Comparison of ENCODE assay signal across 13 cellular contexts in genomic region chr2:127632592-127633489, GRCh38. TPM values are rescaled to one million over a fixed set of nuclear protein-coding genes. Genes with fewer than 3 reads are reported as not detected.
DNase-seq lines count a peak whose midpoint lies in the region; ATAC-seq and TF ChIP-seq lines count a peak whose summit lies in the region.
"Had no signal": no experiment of that assay in that cellular context is flagged by ENCODE, and none has a peak within 500 bp of the region (broad histone marks: within the 10 kb centered on the region; RNA-seq: fewer than 3 reads in every experiment).

No MANE protein-coding gene starts in this region.

- H3K36me3 ChIP-seq in OCI-LY3 (replicated peaks; ENCODE audit: low read depth, low read length) (no peaks in the 10 kb centered on the region), osteoblast (ENCODE audit: insufficient read depth, low read length) (no peaks in the 10 kb centered on the region)
- H3K36me3 ChIP-seq: left lung had no signal

- no peak overlapping the region for H3K4me3 ChIP-seq in OCI-LY3 (ENCODE audit: low read length)
- H3K4me3 ChIP-seq in osteoblast (ENCODE audit: insufficient read depth, low read length), result no peak overlapping the region
- H3K4me3 ChIP-seq: body of pancreas, left lung had no signal

- ATAC-seq in GM18505 (IDR thresholded peaks at IDR 0.05; ENCODE audit: unreplicated experiment), result peak; percentile 64
- peak; percentile 56 for ATAC-seq in GM21576 (IDR thresholded peaks at IDR 0.05; ENCODE audit: unreplicated experiment)
- no peak for ATAC-seq in GM21528 (IDR thresholded peaks at IDR 0.05; ENCODE audit: low FRiP score, unreplicated experiment)
- ATAC-seq: body of pancreas, left lung had no signal

- TF ChIP-seq POLR2A in GM18505 (IDR thresholded peaks at IDR 0.05; ENCODE audit: borderline replicate concordance, extremely low read depth, insufficient read depth, insufficient read length), result no peak

- H3K79me2 ChIP-seq in OCI-LY3 (ENCODE audit: low read length) (no peaks in the 10 kb centered on the region), osteoblast (ENCODE audit: insufficient read depth, low read length) (no peaks in the 10 kb centered on the region)

- H3K27me3 ChIP-seq in OCI-LY3 (ENCODE audit: low read depth, low read length) (no peaks in the 10 kb centered on the region), osteoblast (ENCODE audit: insufficient read depth, low read length) (no peaks in the 10 kb centered on the region)
- H3K27me3 ChIP-seq: body of pancreas, left lung had no signal

- POLR2A ChIA-PET in HEK293T (lab: Yijun Ruan, JAX), result no interaction called here

- H2AFZ ChIP-seq in OCI-LY3 (ENCODE audit: low read depth, low read length) (peak overlapping the region; percentile 57), osteoblast (ENCODE audit: low read length) (no peak overlapping the region)

- CTCF ChIA-PET in HEK293T (lab: Yijun Ruan, JAX), result interaction anchor here (0.6 to 1.0 kb wide), 3 partner anchors 42 to 328 kb away, joined by 3 read pairs; no protein-coding TSS in a partner anchor

- H3K9me3 ChIP-seq in OCI-LY3 (ENCODE audit: insufficient read depth, low read length) (no peaks in the 10 kb centered on the region), osteoblast (ENCODE audit: low read depth, low read length) (no peaks in the 10 kb centered on the region)
- H3K9me3 ChIP-seq: body of pancreas, left lung had no signal

- TF ChIP-seq CTCF in OCI-LY3 (IDR thresholded peaks at IDR 0.05; ENCODE audit: low read depth, low read length), result no peak
- TF ChIP-seq CTCF in osteoblast (IDR thresholded peaks at IDR 0.05; ENCODE audit: extremely low read depth, low read depth, low read length), result no peak

- H3K4me2 ChIP-seq in OCI-LY3 (ENCODE audit: low read length) (peak overlapping the region; percentile 33), osteoblast (ENCODE audit: insufficient read depth, low read length) (no peak overlapping the region)

- peaks cover 22% of the 10 kb centered on the region for H3K4me1 ChIP-seq in OCI-LY3 (ENCODE audit: low read length)
- peaks cover 8% of the 10 kb centered on the region for H3K4me1 ChIP-seq in osteoblast (ENCODE audit: insufficient read depth, low read length)

- peak; percentile 88 for DNase-seq in osteoblast (ENCODE audit: insufficient read length, low spot score, missing footprints)
- no peak for DNase-seq in DMS79 (lab: John Stamatoyannopoulos, UW)
- no peak for DNase-seq in HEK293T (ENCODE audit: extremely low spot score)
- DNase-seq in activated effector memory CD4-positive, alpha-beta T cell treated with Interleukin-2 at 50 U/mL for 16 hours, result no peak
- DNase-seq: body of pancreas, NCI-H2029, SHP77 treated with DMSO at 0.1 percent for 48 hours had no signal

- H3K9ac ChIP-seq in OCI-LY3 (ENCODE audit: low read length), result no peak overlapping the region; the same call in 1 of the 2 replicates

- H4K20me1 ChIP-seq in OCI-LY3 (ENCODE audit: insufficient read depth, low read length) (no peaks in the 10 kb centered on the region), osteoblast (ENCODE audit: insufficient read depth, low read length) (no peaks in the 10 kb centered on the region)

- H3K27ac ChIP-seq in OCI-LY3 (ENCODE audit: low read length), result no peak overlapping the region
- H3K27ac ChIP-seq in osteoblast (ENCODE audit: low read depth, low read length), result no peak overlapping the region
- H3K27ac ChIP-seq: body of pancreas had no signal

TF ChIP-seq in HEK293T, 16 proteins besides CTCF, POLR2A, EP300 and RAD21:
- TF ChIP-seq FOXK2 (IDR thresholded peaks at IDR 0.05) (no peak), TARDBP (IDR thresholded peaks at IDR 0.05) (no peak), ARNT (IDR thresholded peaks at IDR 0.05) (no peak), FOXA1 (IDR thresholded peaks at IDR 0.05) (no peak), ZNF384 (IDR thresholded peaks at IDR 0.05) (no peak), L3MBTL2 (conservative IDR thresholded peaks at IDR 0.05) (no peak), LEF1 (IDR thresholded peaks at IDR 0.05; ENCODE audit: borderline replicate concordance) (no peak), NFRKB (IDR thresholded peaks at IDR 0.05) (no peak), HDGF (IDR thresholded peaks at IDR 0.05; ENCODE audit: borderline replicate concordance) (no peak), SP1 (IDR thresholded peaks at IDR 0.05) (no peak), SUZ12 (IDR thresholded peaks at IDR 0.05) (no peak), CTBP1 (IDR thresholded peaks at IDR 0.05; ENCODE audit: borderline replicate concordance) (no peak), ELF4 (IDR thresholded peaks at IDR 0.05) (no peak), PKNOX1 (IDR thresholded peaks at IDR 0.05) (no peak), FOXM1 (IDR thresholded peaks at IDR 0.05; ENCODE audit: borderline replicate concordance) (no peak), BHLHE40 (IDR thresholded peaks at IDR 0.05; ENCODE audit: borderline replicate concordance) (no peak)

RNA-seq across cellular contexts. Expression of gene GPR17, which starts 13.1 kb away (rescaled TPM):
- total RNA-seq in osteoblast, result not detected in 2 replicates
- total RNA-seq: fibroblast of lung had no signal

RNA-seq across cellular contexts. Expression of gene LIMS2, which starts 42.5 kb away (rescaled TPM):
- total RNA-seq in osteoblast, result 11.2 and 14.8 TPM in 2 replicates
